ENCODE assay signal across 1 cellular context in the genomic region with DNA sequence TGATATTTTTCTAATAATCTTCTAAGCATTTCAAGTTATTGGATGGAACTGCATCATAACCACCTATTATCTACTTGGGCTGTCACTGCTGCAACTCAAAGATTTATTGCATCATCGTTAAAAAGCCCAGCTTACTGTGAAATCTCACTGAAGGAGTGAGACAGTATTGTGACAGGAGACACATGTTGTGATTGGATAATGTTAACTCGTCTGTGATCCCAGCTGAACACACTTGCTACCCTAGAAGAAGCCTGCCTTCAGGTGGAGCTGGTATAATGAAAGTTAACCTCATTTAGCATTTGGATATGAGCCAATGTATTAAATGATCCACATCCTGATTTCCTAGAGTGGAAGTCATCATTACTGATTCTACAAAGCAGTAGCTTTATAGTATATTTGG.
A peak's percentile ranks its signal among the peaks of the same experiment; 100 is the strongest.
TF ChIP-seq lines count a peak whose summit lies in the region.

No MANE protein-coding gene starts in this region.

TF ChIP-seq in K562, 482 proteins besides CTCF, POLR2A, EP300 and RAD21 (continued from another document and continues in another):
- peak; percentile 28 for TF ChIP-seq BRD9 (IDR thresholded peaks at IDR 0.05; ENCODE audit: low read depth, partially characterized antibody)
- no peak for TF ChIP-seq RUNX1 (IDR thresholded peaks at IDR 0.05; ENCODE audit: low read depth)
- no peak for TF ChIP-seq GABPB1 (CRISPR knock-in tag; IDR thresholded peaks at IDR 0.05)
- TF ChIP-seq, protein P1, sequence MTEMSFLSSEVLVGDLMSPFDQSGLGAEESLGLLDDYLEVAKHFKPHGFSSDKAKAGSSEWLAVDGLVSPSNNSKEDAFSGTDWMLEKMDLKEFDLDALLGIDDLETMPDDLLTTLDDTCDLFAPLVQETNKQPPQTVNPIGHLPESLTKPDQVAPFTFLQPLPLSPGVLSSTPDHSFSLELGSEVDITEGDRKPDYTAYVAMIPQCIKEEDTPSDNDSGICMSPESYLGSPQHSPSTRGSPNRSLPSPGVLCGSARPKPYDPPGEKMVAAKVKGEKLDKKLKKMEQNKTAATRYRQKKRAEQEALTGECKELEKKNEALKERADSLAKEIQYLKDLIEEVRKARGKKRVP (CRISPR knock-in tag; IDR thresholded peaks at IDR 0.05): peak; percentile 93
- no peak for TF ChIP-seq HMG20A (CRISPR knock-in tag; conservative IDR thresholded peaks at IDR 0.05)
- no peak for TF ChIP-seq CBX2 (IDR thresholded peaks at IDR 0.05; ENCODE audit: insufficient read depth, low read length, poor library complexity, severe bottlenecking)
- no peak for TF ChIP-seq SREBF2 (CRISPR knock-in tag; IDR thresholded peaks at IDR 0.05)
- TF ChIP-seq, protein P2, sequence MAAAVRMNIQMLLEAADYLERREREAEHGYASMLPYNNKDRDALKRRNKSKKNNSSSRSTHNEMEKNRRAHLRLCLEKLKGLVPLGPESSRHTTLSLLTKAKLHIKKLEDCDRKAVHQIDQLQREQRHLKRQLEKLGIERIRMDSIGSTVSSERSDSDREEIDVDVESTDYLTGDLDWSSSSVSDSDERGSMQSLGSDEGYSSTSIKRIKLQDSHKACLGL (CRISPR knock-in tag; IDR thresholded peaks at IDR 0.05; ENCODE audit: borderline replicate concordance, poor library complexity, severe bottlenecking): no peak
- TF ChIP-seq, protein P3, sequence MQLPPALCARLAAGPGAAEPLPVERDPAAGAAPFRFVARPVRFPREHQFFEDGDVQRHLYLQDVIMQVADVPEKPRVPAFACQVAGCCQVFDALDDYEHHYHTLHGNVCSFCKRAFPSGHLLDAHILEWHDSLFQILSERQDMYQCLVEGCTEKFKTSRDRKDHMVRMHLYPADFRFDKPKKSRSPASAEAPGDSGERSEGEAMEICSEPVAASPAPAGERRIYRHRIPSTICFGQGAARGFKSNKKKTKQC (CRISPR knock-in tag; IDR thresholded peaks at IDR 0.05): no peak
- TF ChIP-seq ZBED1 (IDR thresholded peaks at IDR 0.05): no peak; the same call in 1 of the 2 replicates
- TF ChIP-seq KAT7 (CRISPR knock-in tag; IDR thresholded peaks at IDR 0.05; ENCODE audit: borderline replicate concordance): no peak
- no peak for TF ChIP-seq ZNF717 (CRISPR knock-in tag; IDR thresholded peaks at IDR 0.05)
- peak; percentile 43; the same call in 1 of the 2 replicates for TF ChIP-seq LEF1 (IDR thresholded peaks at IDR 0.05)
- peak; percentile 98 for TF ChIP-seq CEBPG (CRISPR knock-in tag; IDR thresholded peaks at IDR 0.05)
- peak; percentile 99 to 100 for TF ChIP-seq CEBPG (tag; conservative IDR thresholded peaks at IDR 0.05 in 1 of 2, IDR thresholded peaks at IDR 0.05 in 1 of 2)
- no peak for TF ChIP-seq ZNF79 (CRISPR knock-in tag; IDR thresholded peaks at IDR 0.05; ENCODE audit: low read depth)
- TF ChIP-seq POLR2B (IDR thresholded peaks at IDR 0.05; ENCODE audit: low read depth, partially characterized antibody): no peak
- TF ChIP-seq, protein P4, sequence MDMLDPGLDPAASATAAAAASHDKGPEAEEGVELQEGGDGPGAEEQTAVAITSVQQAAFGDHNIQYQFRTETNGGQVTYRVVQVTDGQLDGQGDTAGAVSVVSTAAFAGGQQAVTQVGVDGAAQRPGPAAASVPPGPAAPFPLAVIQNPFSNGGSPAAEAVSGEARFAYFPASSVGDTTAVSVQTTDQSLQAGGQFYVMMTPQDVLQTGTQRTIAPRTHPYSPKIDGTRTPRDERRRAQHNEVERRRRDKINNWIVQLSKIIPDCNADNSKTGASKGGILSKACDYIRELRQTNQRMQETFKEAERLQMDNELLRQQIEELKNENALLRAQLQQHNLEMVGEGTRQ (CRISPR knock-in tag; IDR thresholded peaks at IDR 0.05): no peak
- TF ChIP-seq CHD4 (IDR thresholded peaks at IDR 0.05; ENCODE audit: insufficient read depth, insufficient replicate concordance, low read depth, low read length, poor library complexity, severe bottlenecking): no peak
- no peak for TF ChIP-seq SAFB2 (IDR thresholded peaks at IDR 0.05; ENCODE audit: borderline replicate concordance, low read depth, low read length, severe bottlenecking)
- TF ChIP-seq RFX7 (CRISPR knock-in tag; IDR thresholded peaks at IDR 0.05): no peak
- TF ChIP-seq GATAD2B (IDR thresholded peaks at IDR 0.05; ENCODE audit: borderline replicate concordance): no peak
- TF ChIP-seq ZNF197 (CRISPR knock-in tag; IDR thresholded peaks at IDR 0.05; ENCODE audit: low read depth): 0 out of 2 replicates have a peak, but pooled peaks have one; percentile 39
- TF ChIP-seq HNRNPK (IDR thresholded peaks at IDR 0.05; ENCODE audit: low read depth, low read length, poor library complexity, severe bottlenecking): no peak
- TF ChIP-seq ZBTB1 (CRISPR knock-in tag; IDR thresholded peaks at IDR 0.05; ENCODE audit: borderline replicate concordance, low read depth): no peak
- TF ChIP-seq, protein P5, sequence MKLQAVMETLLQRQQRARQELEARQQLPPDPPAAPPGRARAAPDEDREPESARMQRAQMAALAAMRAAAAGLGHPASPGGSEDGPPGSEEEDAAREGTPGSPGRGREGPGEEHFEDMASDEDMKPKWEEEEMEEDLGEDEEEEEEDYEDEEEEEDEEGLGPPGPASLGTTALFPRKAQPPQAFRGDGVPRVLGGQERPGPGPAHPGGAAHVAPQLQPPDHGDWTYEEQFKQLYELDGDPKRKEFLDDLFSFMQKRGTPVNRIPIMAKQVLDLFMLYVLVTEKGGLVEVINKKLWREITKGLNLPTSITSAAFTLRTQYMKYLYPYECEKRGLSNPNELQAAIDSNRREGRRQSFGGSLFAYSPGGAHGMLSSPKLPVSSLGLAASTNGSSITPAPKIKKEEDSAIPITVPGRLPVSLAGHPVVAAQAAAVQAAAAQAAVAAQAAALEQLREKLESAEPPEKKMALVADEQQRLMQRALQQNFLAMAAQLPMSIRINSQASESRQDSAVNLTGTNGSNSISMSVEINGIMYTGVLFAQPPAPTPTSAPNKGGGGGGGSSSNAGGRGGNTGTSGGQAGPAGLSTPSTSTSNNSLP (IDR thresholded peaks at IDR 0.05; ENCODE audit: borderline replicate concordance, low read depth, low read length): 0 out of 2 replicates have a peak, but pooled peaks have one; percentile 16
- TF ChIP-seq SRSF7 (optimal IDR thresholded peaks at IDR 0.05; ENCODE audit: low read depth, low read length): no peak
- TF ChIP-seq MEIS2 (IDR thresholded peaks at IDR 0.05; ENCODE audit: partially characterized antibody): peak; percentile 99
- TF ChIP-seq ZNF445 (CRISPR knock-in tag; IDR thresholded peaks at IDR 0.05; ENCODE audit: low read depth): no peak
- TF ChIP-seq CEBPB (tag; IDR thresholded peaks at IDR 0.05): peak; percentile 98
- TF ChIP-seq TEAD1 (CRISPR knock-in tag; IDR thresholded peaks at IDR 0.05): no peak
- TF ChIP-seq MED1 (CRISPR knock-in tag; IDR thresholded peaks at IDR 0.05; ENCODE audit: borderline replicate concordance): no peak
- TF ChIP-seq HMGN3 (IDR thresholded peaks at IDR 0.05; ENCODE audit: borderline replicate concordance, extremely low read depth, insufficient read length, low read depth, low read length): no peak
- TF ChIP-seq ZNF133 (CRISPR knock-in tag; IDR thresholded peaks at IDR 0.05): no peak
- no peak for TF ChIP-seq ARID2 (IDR thresholded peaks at IDR 0.05)
- TF ChIP-seq TCF7L2 (IDR thresholded peaks at IDR 0.05; ENCODE audit: low read depth, low read length): no peak
- peak; percentile 94 for TF ChIP-seq ZSCAN32 (CRISPR knock-in tag; IDR thresholded peaks at IDR 0.05)
- no peak for TF ChIP-seq RBM25 (IDR thresholded peaks at IDR 0.05; ENCODE audit: low read depth, low read length, severe bottlenecking)
- TF ChIP-seq, protein P6, sequence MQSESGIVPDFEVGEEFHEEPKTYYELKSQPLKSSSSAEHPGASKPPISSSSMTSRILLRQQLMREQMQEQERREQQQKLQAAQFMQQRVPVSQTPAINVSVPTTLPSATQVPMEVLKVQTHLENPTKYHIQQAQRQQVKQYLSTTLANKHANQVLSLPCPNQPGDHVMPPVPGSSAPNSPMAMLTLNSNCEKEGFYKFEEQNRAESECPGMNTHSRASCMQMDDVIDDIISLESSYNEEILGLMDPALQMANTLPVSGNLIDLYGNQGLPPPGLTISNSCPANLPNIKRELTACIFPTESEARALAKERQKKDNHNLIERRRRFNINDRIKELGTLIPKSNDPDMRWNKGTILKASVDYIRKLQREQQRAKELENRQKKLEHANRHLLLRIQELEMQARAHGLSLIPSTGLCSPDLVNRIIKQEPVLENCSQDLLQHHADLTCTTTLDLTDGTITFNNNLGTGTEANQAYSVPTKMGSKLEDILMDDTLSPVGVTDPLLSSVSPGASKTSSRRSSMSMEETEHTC (IDR thresholded peaks at IDR 0.05): no peak
- TF ChIP-seq NR2C2 (CRISPR knock-in tag; IDR thresholded peaks at IDR 0.05): no peak
- TF ChIP-seq NR2C2 (tag; IDR thresholded peaks at IDR 0.05): no peak; the same call in 1 of the 2 replicates
- no peak for TF ChIP-seq PHTF2 (CRISPR knock-in tag; IDR thresholded peaks at IDR 0.05)
- no peak for TF ChIP-seq TSC22D4 (tag; IDR thresholded peaks at IDR 0.05)
- no peak for TF ChIP-seq RB1 (IDR thresholded peaks at IDR 0.05; ENCODE audit: low read depth)
- TF ChIP-seq HDAC1 (IDR thresholded peaks at IDR 0.05): no peak
- TF ChIP-seq, protein P7, sequence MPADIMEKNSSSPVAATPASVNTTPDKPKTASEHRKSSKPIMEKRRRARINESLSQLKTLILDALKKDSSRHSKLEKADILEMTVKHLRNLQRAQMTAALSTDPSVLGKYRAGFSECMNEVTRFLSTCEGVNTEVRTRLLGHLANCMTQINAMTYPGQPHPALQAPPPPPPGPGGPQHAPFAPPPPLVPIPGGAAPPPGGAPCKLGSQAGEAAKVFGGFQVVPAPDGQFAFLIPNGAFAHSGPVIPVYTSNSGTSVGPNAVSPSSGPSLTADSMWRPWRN (IDR thresholded peaks at IDR 0.05; ENCODE audit: low read depth): no peak
- TF ChIP-seq ZNF584 (CRISPR knock-in tag; IDR thresholded peaks at IDR 0.05; ENCODE audit: low read depth): 0 out of 2 replicates have a peak, but pooled peaks have one; percentile 34
- TF ChIP-seq KDM5B (IDR thresholded peaks at IDR 0.05; ENCODE audit: insufficient replicate concordance, low read depth, low read length): no peak
- TF ChIP-seq ZNF124 (CRISPR knock-in tag; IDR thresholded peaks at IDR 0.05): no peak
- no peak; the same call in 1 of the 2 replicates for TF ChIP-seq CTBP1 (IDR thresholded peaks at IDR 0.05; ENCODE audit: borderline replicate concordance)
- no peak for TF ChIP-seq ZNF175 (CRISPR knock-in tag; IDR thresholded peaks at IDR 0.05; ENCODE audit: low read depth)
- no peak for TF ChIP-seq POU5F1 (IDR thresholded peaks at IDR 0.05; ENCODE audit: borderline replicate concordance, low read depth, low read length, partially characterized antibody)
- no peak for TF ChIP-seq TAF9B (IDR thresholded peaks at IDR 0.05; ENCODE audit: partially characterized antibody)
- peak; percentile 67; the same call in 1 of the 2 replicates for TF ChIP-seq DPF2 (IDR thresholded peaks at IDR 0.05)
- no peak; the same call in 1 of the 2 replicates for TF ChIP-seq MTA3 (IDR thresholded peaks at IDR 0.05; ENCODE audit: borderline replicate concordance)
- TF ChIP-seq, protein P8, sequence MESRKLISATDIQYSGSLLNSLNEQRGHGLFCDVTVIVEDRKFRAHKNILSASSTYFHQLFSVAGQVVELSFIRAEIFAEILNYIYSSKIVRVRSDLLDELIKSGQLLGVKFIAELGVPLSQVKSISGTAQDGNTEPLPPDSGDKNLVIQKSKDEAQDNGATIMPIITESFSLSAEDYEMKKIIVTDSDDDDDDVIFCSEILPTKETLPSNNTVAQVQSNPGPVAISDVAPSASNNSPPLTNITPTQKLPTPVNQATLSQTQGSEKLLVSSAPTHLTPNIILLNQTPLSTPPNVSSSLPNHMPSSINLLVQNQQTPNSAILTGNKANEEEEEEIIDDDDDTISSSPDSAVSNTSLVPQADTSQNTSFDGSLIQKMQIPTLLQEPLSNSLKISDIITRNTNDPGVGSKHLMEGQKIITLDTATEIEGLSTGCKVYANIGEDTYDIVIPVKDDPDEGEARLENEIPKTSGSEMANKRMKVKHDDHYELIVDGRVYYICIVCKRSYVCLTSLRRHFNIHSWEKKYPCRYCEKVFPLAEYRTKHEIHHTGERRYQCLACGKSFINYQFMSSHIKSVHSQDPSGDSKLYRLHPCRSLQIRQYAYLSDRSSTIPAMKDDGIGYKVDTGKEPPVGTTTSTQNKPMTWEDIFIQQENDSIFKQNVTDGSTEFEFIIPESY (CRISPR knock-in tag; IDR thresholded peaks at IDR 0.05): no peak
- TF ChIP-seq CREM (IDR thresholded peaks at IDR 0.05; ENCODE audit: low read depth): no peak
- TF ChIP-seq, protein P9, sequence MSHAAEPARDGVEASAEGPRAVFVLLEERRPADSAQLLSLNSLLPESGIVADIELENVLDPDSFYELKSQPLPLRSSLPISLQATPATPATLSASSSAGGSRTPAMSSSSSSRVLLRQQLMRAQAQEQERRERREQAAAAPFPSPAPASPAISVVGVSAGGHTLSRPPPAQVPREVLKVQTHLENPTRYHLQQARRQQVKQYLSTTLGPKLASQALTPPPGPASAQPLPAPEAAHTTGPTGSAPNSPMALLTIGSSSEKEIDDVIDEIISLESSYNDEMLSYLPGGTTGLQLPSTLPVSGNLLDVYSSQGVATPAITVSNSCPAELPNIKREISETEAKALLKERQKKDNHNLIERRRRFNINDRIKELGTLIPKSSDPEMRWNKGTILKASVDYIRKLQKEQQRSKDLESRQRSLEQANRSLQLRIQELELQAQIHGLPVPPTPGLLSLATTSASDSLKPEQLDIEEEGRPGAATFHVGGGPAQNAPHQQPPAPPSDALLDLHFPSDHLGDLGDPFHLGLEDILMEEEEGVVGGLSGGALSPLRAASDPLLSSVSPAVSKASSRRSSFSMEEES (CRISPR knock-in tag; IDR thresholded peaks at IDR 0.05): no peak
- no peak for TF ChIP-seq ZNF695 (CRISPR knock-in tag; IDR thresholded peaks at IDR 0.05)
- TF ChIP-seq, protein P10, sequence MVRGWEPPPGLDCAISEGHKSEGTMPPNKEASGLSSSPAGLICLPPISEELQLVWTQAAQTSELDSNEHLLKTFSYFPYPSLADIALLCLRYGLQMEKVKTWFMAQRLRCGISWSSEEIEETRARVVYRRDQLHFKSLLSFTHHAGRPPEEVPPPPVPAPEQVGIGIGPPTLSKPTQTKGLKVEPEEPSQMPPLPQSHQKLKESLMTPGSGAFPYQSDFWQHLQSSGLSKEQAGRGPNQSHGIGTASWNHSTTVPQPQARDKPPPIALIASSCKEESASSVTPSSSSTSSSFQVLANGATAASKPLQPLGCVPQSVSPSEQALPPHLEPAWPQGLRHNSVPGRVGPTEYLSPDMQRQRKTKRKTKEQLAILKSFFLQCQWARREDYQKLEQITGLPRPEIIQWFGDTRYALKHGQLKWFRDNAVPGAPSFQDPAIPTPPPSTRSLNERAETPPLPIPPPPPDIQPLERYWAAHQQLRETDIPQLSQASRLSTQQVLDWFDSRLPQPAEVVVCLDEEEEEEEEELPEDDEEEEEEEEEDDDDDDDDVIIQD (CRISPR knock-in tag; IDR thresholded peaks at IDR 0.05): no peak
- TF ChIP-seq, protein P11, sequence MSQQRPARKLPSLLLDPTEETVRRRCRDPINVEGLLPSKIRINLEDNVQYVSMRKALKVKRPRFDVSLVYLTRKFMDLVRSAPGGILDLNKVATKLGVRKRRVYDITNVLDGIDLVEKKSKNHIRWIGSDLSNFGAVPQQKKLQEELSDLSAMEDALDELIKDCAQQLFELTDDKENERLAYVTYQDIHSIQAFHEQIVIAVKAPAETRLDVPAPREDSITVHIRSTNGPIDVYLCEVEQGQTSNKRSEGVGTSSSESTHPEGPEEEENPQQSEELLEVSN (IDR thresholded peaks at IDR 0.05; ENCODE audit: borderline replicate concordance in 1 of 2, extremely low read depth in 1 of 2, insufficient read depth in 1 of 2, insufficient read length in 1 of 2, low read depth in 1 of 2, low read length in 1 of 2, poor library complexity in 1 of 2, severe bottlenecking in 1 of 2): no peak
- TF ChIP-seq EZH2 (IDR thresholded peaks at IDR 0.05; ENCODE audit: borderline replicate concordance, low read depth, low read length): no peak
- TF ChIP-seq CXXC5 (CRISPR knock-in tag; IDR thresholded peaks at IDR 0.05): peak; percentile 48
